13 cellular contexts compared by ENCODE assay signal in genomic region chr7:134963031-134963430, GRCh38.
"Had no signal": no experiment of that assay in that cellular context is flagged by ENCODE, and none has a peak within 500 bp of the region (broad histone marks: within the 10 kb centered on the region; RNA-seq: fewer than 3 reads in every experiment).

No MANE protein-coding gene starts in this region.

- H3K27me3 ChIP-seq: gastrocnemius medialis, right atrium auricular region, testis had no signal

- H3K4me1 ChIP-seq: gastrocnemius medialis, right atrium auricular region, testis had no signal

- H3K9me3 Mint-ChIP-seq: activated naive CD4-positive, alpha-beta T cell treated with anti-CD3 and anti-CD28 coated beads for 36 hours; activated naive CD8-positive, alpha-beta T cell treated with anti-CD3 and anti-CD28 coated beads, Interleukin-2, amount 50 U/mL, for 24 hours; naive thymus-derived CD4-positive, alpha-beta T cell; stimulated activated naive CD8-positive, alpha-beta T cell treated with anti-CD3 and anti-CD28 coated beads, Interleukin-15, Interleukin-2, amounts not matched to agents 100 ng/mL and 50 ng/mL, for 24 hours; T-cell had no signal

- H3K27ac ChIP-seq: gastrocnemius medialis, right atrium auricular region had no signal

- H3K36me3 Mint-ChIP-seq: naive thymus-derived CD4-positive, alpha-beta T cell; T-cell had no signal

- H3K27ac Mint-ChIP-seq: activated naive CD4-positive, alpha-beta T cell treated with anti-CD3 and anti-CD28 coated beads for 36 hours; activated naive CD8-positive, alpha-beta T cell treated with anti-CD3 and anti-CD28 coated beads, Interleukin-2, amount 50 U/mL, for 24 hours; naive thymus-derived CD4-positive, alpha-beta T cell; stimulated activated naive CD8-positive, alpha-beta T cell treated with anti-CD3 and anti-CD28 coated beads, Interleukin-15, Interleukin-2, amounts not matched to agents 100 ng/mL and 50 ng/mL, for 24 hours; T-cell had no signal

- H3K4me3 ChIP-seq: gastrocnemius medialis, mucosa of descending colon, right atrium auricular region, testis had no signal

- H3K4me3 Mint-ChIP-seq: activated naive CD4-positive, alpha-beta T cell treated with anti-CD3 and anti-CD28 coated beads for 36 hours; activated naive CD8-positive, alpha-beta T cell treated with anti-CD3 and anti-CD28 coated beads, Interleukin-2, amount 50 U/mL, for 24 hours; naive thymus-derived CD4-positive, alpha-beta T cell; stimulated activated naive CD8-positive, alpha-beta T cell treated with anti-CD3 and anti-CD28 coated beads, Interleukin-15, Interleukin-2, amounts not matched to agents 100 ng/mL and 50 ng/mL, for 24 hours; T-cell had no signal

- DNase-seq: activated naive CD4-positive, alpha-beta T cell treated with anti-CD3 and anti-CD28 coated beads for 36 hours; activated naive CD8-positive, alpha-beta T cell treated with anti-CD3 and anti-CD28 coated beads, Interleukin-2, amount 50 U/mL, for 24 hours; gastrocnemius medialis; islet precursor cell; mucosa of descending colon; naive thymus-derived CD4-positive, alpha-beta T cell; small intestine; T-cell; T-helper 9 cell; testis had no signal

- H3K27me3 Mint-ChIP-seq: activated naive CD8-positive, alpha-beta T cell treated with anti-CD3 and anti-CD28 coated beads, Interleukin-2, amount 50 U/mL, for 24 hours; stimulated activated naive CD8-positive, alpha-beta T cell treated with anti-CD3 and anti-CD28 coated beads, Interleukin-15, Interleukin-2, amounts not matched to agents 100 ng/mL and 50 ng/mL, for 24 hours had no signal

- ATAC-seq: activated CD4-positive, CD25-positive, alpha-beta regulatory T cell treated with anti-CD3 and anti-CD28 coated beads, Interleukin-2, amount 50 U/mL, for 24 hours; activated naive CD8-positive, alpha-beta T cell treated with anti-CD3 and anti-CD28 coated beads, Interleukin-2, amount 50 U/mL, for 24 hours; gastrocnemius medialis; mucosa of descending colon; naive thymus-derived CD4-positive, alpha-beta T cell; T-cell had no signal

- H3K9me3 ChIP-seq: gastrocnemius medialis, mucosa of descending colon, right atrium auricular region, testis had no signal
